Comparison of ENCODE assay signal across 1 cellular context in the genomic region with DNA sequence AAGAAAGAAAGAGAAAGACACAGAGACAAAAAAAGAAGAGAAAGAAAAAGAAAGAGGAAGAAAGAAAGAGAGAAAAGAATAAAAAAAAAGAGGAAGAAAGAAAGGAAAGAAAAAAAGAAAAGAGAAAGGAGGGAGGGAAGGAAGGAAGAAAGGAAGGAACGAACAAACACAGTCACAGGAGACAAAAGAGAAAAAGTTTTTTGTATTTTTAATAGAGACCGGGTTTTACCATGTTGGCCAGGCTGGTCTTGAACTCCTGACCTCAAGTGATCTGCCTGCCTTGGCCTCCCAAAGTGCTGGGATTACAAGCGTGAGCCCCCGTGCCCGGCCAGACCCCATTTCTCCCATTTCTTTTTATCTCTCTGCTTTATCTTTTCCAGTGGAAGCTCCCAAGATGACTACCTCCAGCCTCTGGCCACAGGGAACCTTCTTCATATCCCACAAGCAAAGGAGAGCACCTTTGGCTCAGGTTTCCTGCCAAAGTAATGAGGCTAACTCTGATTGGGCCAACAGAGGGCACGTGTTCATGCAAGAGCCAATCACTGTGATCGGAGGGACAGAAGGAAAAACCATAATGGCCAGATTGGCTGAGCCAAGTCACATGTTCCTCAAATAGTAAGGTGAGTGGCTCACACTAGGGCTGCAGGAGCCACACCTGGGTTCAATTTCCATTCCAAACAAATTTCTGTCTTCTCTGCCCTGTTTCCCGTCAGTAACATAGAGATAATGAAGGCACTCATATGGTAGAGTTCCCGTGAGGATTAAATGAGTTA.
A peak's percentile ranks its signal among the peaks of the same experiment; 100 is the strongest.
TF ChIP-seq lines count a peak whose summit lies in the region.

No MANE protein-coding gene starts in this region.

TF ChIP-seq in IMR-90, 13 proteins besides CTCF, POLR2A, EP300 and RAD21:
- TF ChIP-seq, protein P1, sequence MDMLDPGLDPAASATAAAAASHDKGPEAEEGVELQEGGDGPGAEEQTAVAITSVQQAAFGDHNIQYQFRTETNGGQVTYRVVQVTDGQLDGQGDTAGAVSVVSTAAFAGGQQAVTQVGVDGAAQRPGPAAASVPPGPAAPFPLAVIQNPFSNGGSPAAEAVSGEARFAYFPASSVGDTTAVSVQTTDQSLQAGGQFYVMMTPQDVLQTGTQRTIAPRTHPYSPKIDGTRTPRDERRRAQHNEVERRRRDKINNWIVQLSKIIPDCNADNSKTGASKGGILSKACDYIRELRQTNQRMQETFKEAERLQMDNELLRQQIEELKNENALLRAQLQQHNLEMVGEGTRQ (IDR thresholded peaks at IDR 0.05; ENCODE audit: low read depth, low read length): peak; percentile 69
